In genomic region chr3:157064402-157064801, GRCh38 we compare ENCODE assay signal across 10 cellular contexts.
DNase-seq lines count a peak whose midpoint lies in the region; ATAC-seq, FAIRE-seq and TF ChIP-seq lines count a peak whose summit lies in the region.
"Had no signal": no experiment of that assay in that cellular context is flagged by ENCODE, and none has a peak within 500 bp of the region (broad histone marks: within the 10 kb centered on the region; RNA-seq: fewer than 3 reads in every experiment).

No MANE protein-coding gene starts in this region.

- DNase-seq in lower leg skin (ENCODE audit: low spot score in 2 of 2) (peak; percentile 44 to 85), NCI-H526 treated with DMSO at 0.1 percent for 48 hours (lab: John Stamatoyannopoulos, UW) (no peak), H54 (ENCODE audit: insufficient read length, low spot score) (no peak), NCI-H187 treated with DMSO at 0.1 percent for 48 hours (lab: John Stamatoyannopoulos, UW) (no peak), hepatocyte (ENCODE audit: low spot score) (no peak)
- DNase-seq: DND-41 had no signal

- H3K27ac ChIP-seq in hepatocyte, result no peak overlapping the region
- H3K27ac ChIP-seq: SK-N-MC had no signal

- H3K79me2 ChIP-seq in hepatocyte, result no peaks in the 10 kb centered on the region

- peak; percentile 57 for ATAC-seq in GM18858 (IDR thresholded peaks at IDR 0.05; ENCODE audit: unreplicated experiment)
- peak; percentile 71 for ATAC-seq in GM21737 (IDR thresholded peaks at IDR 0.05; ENCODE audit: unreplicated experiment)
- peak; percentile 68 for ATAC-seq in HG03520 (IDR thresholded peaks at IDR 0.05; ENCODE audit: unreplicated experiment)

- no peaks in the 10 kb centered on the region for H3K4me1 ChIP-seq in hepatocyte (ENCODE audit: insufficient read depth)

- TF ChIP-seq POLR2A in lower leg skin (IDR thresholded peaks at IDR 0.05), result no peak
- no peak for TF ChIP-seq POLR2A in H54 (IDR thresholded peaks at IDR 0.05; ENCODE audit: low read depth, low read length)

- FAIRE-seq in H54 (lab: Jason Lieb, UNC), result no peak

- H3K36me3 ChIP-seq in hepatocyte (replicated peaks; ENCODE audit: insufficient read depth, low read depth), result no peaks in the 10 kb centered on the region

- H4K20me1 ChIP-seq in hepatocyte (ENCODE audit: insufficient read depth, poor library complexity, severe bottlenecking), result no peaks in the 10 kb centered on the region

- intact Hi-C loops in lower leg skin (cut with DNase I; ENCODE audit: low total_unique reads), result no loop called here

- H3K4me3 ChIP-seq in lower leg skin (ENCODE audit: low read depth, poor library complexity, severe bottlenecking) (no peak overlapping the region), hepatocyte (no peak overlapping the region)

- WGBS in lower leg skin, 2 donors, result 54 to 63% methylated on average over 7 of the region's 7 CpGs
- WGBS in hepatocyte (ENCODE audit: low lambda C conversion rate, missing lambda C conversion rate), result 72% methylated on average over 7 of the region's 7 CpGs

- no peaks in the 10 kb centered on the region for H3K9me3 ChIP-seq in hepatocyte (ENCODE audit: low read depth)

- H3K9me2 ChIP-seq in hepatocyte (replicated peaks; ENCODE audit: insufficient read depth), result no peaks in the 10 kb centered on the region

- H3K4me2 ChIP-seq in hepatocyte, result no peak overlapping the region

- no peak for TF ChIP-seq CTCF in lower leg skin (IDR thresholded peaks at IDR 0.05)
- TF ChIP-seq CTCF in hepatocyte (IDR thresholded peaks at IDR 0.05; ENCODE audit: poor library complexity), result no peak

- H3K27me3 ChIP-seq in hepatocyte, result no peaks in the 10 kb centered on the region

- no peak overlapping the region for H2AFZ ChIP-seq in hepatocyte

Comparison
In these comparisons a context has a peak if more than half of its experiments do, and no peak if none do; other contexts are left out.
1. DNase-seq: peak in lower leg skin (2 of 2); none in NCI-H526 treated with DMSO at 0.1 percent for 48 hours (single experiment), H54 (single experiment), NCI-H187 treated with DMSO at 0.1 percent for 48 hours (single experiment) and hepatocyte (single experiment).
2. Peak in every context shown above with its lines, with median percentiles within 50 percentile points of each other: ATAC-seq.